ENCODE assay signal across 12 cellular contexts in the genomic region with DNA sequence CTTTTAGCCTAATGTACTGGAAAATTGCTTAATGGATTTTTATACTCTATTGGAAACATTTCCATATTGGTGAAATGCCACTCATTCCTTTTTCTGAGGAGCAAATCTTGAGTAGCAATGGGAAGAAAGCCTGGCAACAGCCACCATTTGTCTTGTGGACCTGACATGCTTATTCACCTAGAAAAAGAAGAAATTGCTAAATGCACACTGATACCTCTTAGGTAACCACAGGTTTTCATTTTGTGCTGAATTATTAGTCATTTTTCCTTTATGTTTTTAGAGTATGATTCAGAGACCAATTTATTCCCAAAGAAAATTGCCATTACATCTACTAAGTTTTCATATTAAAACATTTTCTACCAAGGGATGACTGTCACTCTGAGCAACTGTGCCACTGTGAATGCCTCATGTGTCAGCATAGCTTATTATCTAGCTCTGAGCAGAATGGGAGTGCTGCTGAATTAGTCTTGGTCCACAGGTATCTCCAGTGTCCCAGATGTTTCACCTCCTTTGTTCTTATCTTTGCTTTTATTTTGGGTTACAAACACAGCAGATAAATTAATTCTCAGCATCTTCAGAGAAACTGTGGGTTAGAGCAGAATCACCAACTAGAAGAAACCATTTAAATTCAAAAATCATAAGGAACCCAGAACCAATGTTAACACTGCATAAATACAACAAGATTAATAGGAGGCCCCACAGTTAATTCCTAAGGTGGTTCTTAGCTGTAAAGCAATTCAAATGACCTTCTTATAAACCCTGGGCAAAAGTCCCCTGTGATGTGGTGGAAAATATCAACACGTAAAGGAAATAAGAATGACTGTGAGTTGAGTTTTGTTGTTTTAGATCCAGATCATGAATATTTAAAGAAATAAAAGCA. TPM values are rescaled to one million over a fixed set of nuclear protein-coding genes. Genes with fewer than 3 reads are reported as not detected.
DNase-seq lines count a peak whose midpoint lies in the region; ATAC-seq and TF ChIP-seq lines count a peak whose summit lies in the region.
"Had no signal": no experiment of that assay in that cellular context is flagged by ENCODE, and none has a peak within 500 bp of the region (broad histone marks: within the 10 kb centered on the region; RNA-seq: fewer than 3 reads in every experiment).

No MANE protein-coding gene starts in this region.

- H3K4me3 Mint-ChIP-seq in activated B cell treated with CpG ODN at 0.5 μM for 24 hours, result peak overlapping the region; percentile 48
- H3K4me3 Mint-ChIP-seq: brain had no signal

- H3K9me3 ChIP-seq in effector memory CD4-positive, alpha-beta T cell (ENCODE audit: control insufficient read depth, low read length), result no peaks in the 10 kb centered on the region
- no peaks in the 10 kb centered on the region for H3K9me3 ChIP-seq in spleen
- H3K9me3 ChIP-seq: lower lobe of right lung had no signal

- peak overlapping the region; percentile 32 for H3K27ac ChIP-seq in effector memory CD4-positive, alpha-beta T cell (ENCODE audit: insufficient read depth, low read length, poor library complexity, severe bottlenecking)
- H3K27ac ChIP-seq in spleen, result peak overlapping the region in 6 of 8 donors; percentile 16 to 79 (median 72)

- ATAC-seq in activated B cell treated with CpG ODN at 0.5 μM for 24 hours (ENCODE audit: low read depth) (peak; percentile 47), HG03108 (IDR thresholded peaks at IDR 0.05; ENCODE audit: unreplicated experiment) (no peak)
- ATAC-seq: lower lobe of right lung had no signal

- CTCF ChIA-PET in activated B cell treated with CpG ODN at 0.5 μM for 24 hours (lab: Charles Lee), result interaction anchor here (0.7 to 2.1 kb wide), 6 partner anchors 18 to 306 kb away, joined by 3 to 7 read pairs (median 3); a partner anchor contains a TSS

- peaks cover 9% of the 10 kb centered on the region for H3K36me3 Mint-ChIP-seq in activated B cell treated with CpG ODN at 0.5 μM for 24 hours (ENCODE audit: low read depth)

- H3K36me3 ChIP-seq in effector memory CD4-positive, alpha-beta T cell (ENCODE audit: control insufficient read depth, insufficient read depth, low read length), result no peaks in the 10 kb centered on the region
- H3K36me3 ChIP-seq in spleen, result peaks cover 0 to 10% (median 4%) of the 10 kb centered on the region in 6 donors

- POLR2A ChIA-PET in activated B cell treated with CpG ODN at 0.5 μM for 24 hours (lab: Charles Lee), result interaction anchor here (0.6 to 3.3 kb wide), 8 partner anchors 10 to 167 kb away, joined by 3 to 16 read pairs (median 4); no protein-coding TSS in a partner anchor

- H3K4me3 ChIP-seq in effector memory CD4-positive, alpha-beta T cell (ENCODE audit: insufficient read depth, low read depth, low read length, poor library complexity, severe bottlenecking), result no peak overlapping the region
- H3K4me3 ChIP-seq in spleen, result no peak overlapping the region
- H3K4me3 ChIP-seq: lower lobe of right lung had no signal

- no peaks in the 10 kb centered on the region for H3K27me3 Mint-ChIP-seq in activated B cell treated with CpG ODN at 0.5 μM for 24 hours
- H3K27me3 Mint-ChIP-seq: brain had no signal

- TF ChIP-seq CTCF in activated B cell treated with CpG ODN at 0.5 μM for 24 hours (IDR thresholded peaks at IDR 0.05) (no peak), spleen (IDR thresholded peaks at IDR 0.05 in 8 of 11, conservative IDR thresholded peaks at IDR 0.05 in 3 of 11) (no peak)

- H3K4me1 Mint-ChIP-seq in activated B cell treated with CpG ODN at 0.5 μM for 24 hours, result peaks cover 38% of the 10 kb centered on the region

- H3K4me1 ChIP-seq in effector memory CD4-positive, alpha-beta T cell (ENCODE audit: control insufficient read depth, insufficient read depth, low read length, poor library complexity, severe bottlenecking), result no peaks in the 10 kb centered on the region
- peaks cover 20 to 62% (median 40%) of the 10 kb centered on the region in 6 donors for H3K4me1 ChIP-seq in spleen

- no peaks in the 10 kb centered on the region for H3K27me3 ChIP-seq in effector memory CD4-positive, alpha-beta T cell (replicated peaks; ENCODE audit: control insufficient read depth, insufficient read depth, low read length, poor library complexity, severe bottlenecking)
- H3K27me3 ChIP-seq in spleen (replicated peaks in 1 of 7), result no peaks in the 10 kb centered on the region

- H3K9me3 Mint-ChIP-seq in activated B cell treated with CpG ODN at 0.5 μM for 24 hours, result no peaks in the 10 kb centered on the region
- H3K9me3 Mint-ChIP-seq: brain had no signal

- no peak for TF ChIP-seq POLR2A in spleen (IDR thresholded peaks at IDR 0.05)

- WGBS in spleen, 5 donors, result 40 to 58% (median 51%) methylated on average over 1 of the region's 1 CpG

- peak overlapping the region; percentile 73 for H3K27ac Mint-ChIP-seq in activated B cell treated with CpG ODN at 0.5 μM for 24 hours

- peak; percentile 18 for DNase-seq in activated CD4-positive, alpha-beta T cell treated with anti-CD3 and anti-CD28 coated beads for 48 hours
- DNase-seq in activated CD4-positive, alpha-beta T cell treated with anti-CD3 and anti-CD28 coated beads, Interleukin-2, amount 50 U/mL, for 4 hours, result no peak
- no peak for DNase-seq in activated B cell treated with CpG ODN at 0.5 μM for 24 hours
- no peak for DNase-seq in effector memory CD4-positive, alpha-beta T cell
- no peak for DNase-seq in spleen
- no peak for DNase-seq in cortex of kidney (lab: John Stamatoyannopoulos, UW)
- DNase-seq in DMS153 (lab: John Stamatoyannopoulos, UW), result no peak
- DNase-seq: HCEC 1CT, lower lobe of right lung, NCI-H1930 had no signal

- intact Hi-C loops in activated B cell treated with CpG ODN at 0.5 μM for 24 hours (cut with micrococcal nuclease), result loop anchor here (1.0 to 5.0 kb wide), 4 partner anchors 8 to 308 kb away; a partner anchor contains a TSS
- intact Hi-C loops in spleen (cut with DNase I; ENCODE audit: low total_unique reads), result loop anchor here (5.0 to 10.0 kb wide), 2 partner anchors 88 to 211 kb away; a partner anchor contains a TSS

RNA-seq across cellular contexts. Expression of a gene that starts 8.7 kb away (rescaled TPM):
- total RNA-seq in activated B cell treated with CpG ODN at 0.5 μM for 24 hours, result 70.3 and 81.3 TPM in 2 replicates
- 10 to 100 TPM; 39.4 to 80.9 (median 56.5) TPM for total RNA-seq in spleen
- 10 to 100 TPM; 19.3 to 25.3 (median 19.9) TPM for polyA plus RNA-seq in spleen

RNA-seq across cellular contexts. Expression of a gene that starts 17.7 kb away (rescaled TPM):
- total RNA-seq in activated B cell treated with CpG ODN at 0.5 μM for 24 hours (11.4 TPM in 2 replicates), spleen (10 to 100 TPM in 3 of 7 donors, 1 to 10 TPM in 4; 6.4 to 20.0 (median 8.7) TPM)
- polyA plus RNA-seq in spleen, result 1 to 10 TPM; 2.3 to 5.6 (median 3.6) TPM

RNA-seq across cellular contexts. Expression of a gene that starts 18.0 kb away (rescaled TPM):
- total RNA-seq in activated B cell treated with CpG ODN at 0.5 μM for 24 hours (17.5 and 17.7 TPM in 2 replicates), spleen (10 to 100 TPM; 13.3 to 21.3 (median 16.1) TPM)
- 10 to 100 TPM in 1 of 3 donors, 1 to 10 TPM in 2; 6.2 to 12.2 (median 7.1) TPM for polyA plus RNA-seq in spleen
